Comparison of ENCODE assay signal across 31 cellular contexts in the genomic region with DNA sequence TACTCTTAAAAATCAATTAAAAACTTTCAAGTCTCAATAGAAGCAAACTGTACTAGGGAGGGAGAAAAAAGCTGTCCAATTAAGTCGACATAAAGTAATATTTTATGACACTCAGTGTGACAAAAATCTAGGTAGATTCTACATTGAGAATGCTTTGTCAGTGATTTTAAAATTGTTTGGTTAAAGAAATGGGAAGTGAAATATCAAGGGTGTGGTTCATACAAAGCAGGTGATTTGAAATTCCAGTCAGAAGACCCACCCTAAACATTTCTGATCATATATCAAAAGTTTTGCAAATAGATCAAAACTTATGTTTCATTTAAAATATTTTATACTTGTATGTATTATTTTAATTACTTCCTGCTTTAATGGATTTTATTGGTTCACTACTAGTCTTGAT.
"Had no signal": no experiment of that assay in that cellular context is flagged by ENCODE, and none has a peak within 500 bp of the region (broad histone marks: within the 10 kb centered on the region; RNA-seq: fewer than 3 reads in every experiment).

No MANE protein-coding gene starts in this region.

- H3K4me1 Mint-ChIP-seq: activated CD4-positive, alpha-beta memory T cell treated with anti-CD3 and anti-CD28 coated beads, Interleukin-2, amount 10 ng/mL, durations not matched to agents 7 days and 5 days; activated CD4-positive, alpha-beta T cell treated with anti-CD3 and anti-CD28 coated beads, Interleukin-2, amount 10 ng/mL, durations not matched to agents 7 days and 5 days; activated naive CD4-positive, alpha-beta T cell treated with anti-CD3 and anti-CD28 coated beads, Interleukin-2, amount 10 ng/mL, durations not matched to agents 7 days and 5 days; activated naive CD8-positive, alpha-beta T cell treated with anti-CD3 and anti-CD28 coated beads, Interleukin-2, amount 10 ng/mL, durations not matched to agents 7 days and 5 days; brain; T-helper 17 cell had no signal

- H3K36me3 ChIP-seq: ascending aorta, breast epithelium, cardiac muscle cell, colonic mucosa, esophagus squamous epithelium, gastroesophageal sphincter, heart right ventricle had no signal

- H3K9me3 ChIP-seq: ascending aorta, breast epithelium, colonic mucosa, esophagus squamous epithelium, gastroesophageal sphincter, heart right ventricle had no signal

- H3K4me3 Mint-ChIP-seq: activated CD4-positive, alpha-beta memory T cell treated with anti-CD3 and anti-CD28 coated beads, Interleukin-2, amount 10 ng/mL, durations not matched to agents 7 days and 5 days; activated CD4-positive, alpha-beta T cell treated with anti-CD3 and anti-CD28 coated beads, Interleukin-2, amount 10 ng/mL, durations not matched to agents 7 days and 5 days; activated naive CD4-positive, alpha-beta T cell treated with anti-CD3 and anti-CD28 coated beads, Interleukin-2, amount 10 ng/mL, durations not matched to agents 7 days and 5 days; activated naive CD8-positive, alpha-beta T cell treated with anti-CD3 and anti-CD28 coated beads, Interleukin-2, amount 10 ng/mL, durations not matched to agents 7 days and 5 days; activated T-cell treated with anti-CD3 and anti-CD28 coated beads, Interleukin-2, amount 50 U/mL, for 24 hours; activated T-cell treated with anti-CD3 and anti-CD28 coated beads, Interleukin-2, amount 50 U/mL, for 72 hours; brain; T-helper 17 cell had no signal

- ATAC-seq: activated naive CD4-positive, alpha-beta T cell treated with anti-CD3 and anti-CD28 coated beads, Interleukin-2, amount 50 U/mL, for 72 hours; activated T-cell treated with anti-CD3 and anti-CD28 coated beads, Interleukin-2, amount 50 U/mL, for 72 hours; gastroesophageal sphincter; heart right ventricle; T-helper 17 cell had no signal

- H3K4me1 ChIP-seq: ascending aorta, breast epithelium, colonic mucosa, esophagus squamous epithelium, gastroesophageal sphincter, heart right ventricle had no signal

- H3K27ac Mint-ChIP-seq: activated CD4-positive, alpha-beta memory T cell treated with anti-CD3 and anti-CD28 coated beads, Interleukin-2, amount 10 ng/mL, durations not matched to agents 7 days and 5 days; activated CD4-positive, alpha-beta T cell treated with anti-CD3 and anti-CD28 coated beads, Interleukin-2, amount 10 ng/mL, durations not matched to agents 7 days and 5 days; activated naive CD4-positive, alpha-beta T cell treated with anti-CD3 and anti-CD28 coated beads, Interleukin-2, amount 10 ng/mL, durations not matched to agents 7 days and 5 days; activated naive CD4-positive, alpha-beta T cell treated with anti-CD3 and anti-CD28 coated beads, Interleukin-2, amount 50 U/mL, for 72 hours; activated naive CD8-positive, alpha-beta T cell treated with anti-CD3 and anti-CD28 coated beads, Interleukin-2, amount 10 ng/mL, durations not matched to agents 7 days and 5 days; activated T-cell treated with anti-CD3 and anti-CD28 coated beads, Interleukin-2, amount 50 U/mL, for 24 hours; activated T-cell treated with anti-CD3 and anti-CD28 coated beads, Interleukin-2, amount 50 U/mL, for 72 hours; brain; T-helper 17 cell had no signal

- H3K9me3 Mint-ChIP-seq: activated naive CD4-positive, alpha-beta T cell treated with anti-CD3 and anti-CD28 coated beads, Interleukin-2, amount 10 ng/mL, durations not matched to agents 7 days and 5 days; activated naive CD8-positive, alpha-beta T cell treated with anti-CD3 and anti-CD28 coated beads, Interleukin-2, amount 10 ng/mL, durations not matched to agents 7 days and 5 days had no signal

- FAIRE-seq: endometrium, endothelial cell of umbilical vein had no signal

- H3K27me3 ChIP-seq: ascending aorta, breast epithelium, cardiac muscle cell, colonic mucosa, esophagus squamous epithelium, heart right ventricle had no signal

- H3K27ac ChIP-seq: ascending aorta, breast epithelium, cardiac muscle cell, colonic mucosa, epithelial cell of prostate, esophagus squamous epithelium, gastroesophageal sphincter, heart right ventricle had no signal

- H3K4me3 ChIP-seq: ascending aorta, breast epithelium, cardiac muscle cell, colonic mucosa, esophagus squamous epithelium, gastroesophageal sphincter, heart right ventricle had no signal

- H3K27me3 Mint-ChIP-seq: activated CD4-positive, alpha-beta memory T cell treated with anti-CD3 and anti-CD28 coated beads, Interleukin-2, amount 10 ng/mL, durations not matched to agents 7 days and 5 days; activated CD4-positive, alpha-beta T cell treated with anti-CD3 and anti-CD28 coated beads, Interleukin-2, amount 10 ng/mL, durations not matched to agents 7 days and 5 days; activated naive CD4-positive, alpha-beta T cell treated with anti-CD3 and anti-CD28 coated beads, Interleukin-2, amount 10 ng/mL, durations not matched to agents 7 days and 5 days; activated naive CD8-positive, alpha-beta T cell treated with anti-CD3 and anti-CD28 coated beads, Interleukin-2, amount 10 ng/mL, durations not matched to agents 7 days and 5 days; activated T-cell treated with anti-CD3 and anti-CD28 coated beads, Interleukin-2, amount 50 U/mL, for 24 hours; T-helper 17 cell had no signal

- DNase-seq: activated CD4-positive, alpha-beta memory T cell treated with anti-CD3 and anti-CD28 coated beads, Interleukin-2, amount 10 ng/mL, durations not matched to agents 7 days and 5 days; activated CD4-positive, alpha-beta T cell treated with anti-CD3 and anti-CD28 coated beads for 1 hour; activated CD4-positive, alpha-beta T cell treated with anti-CD3 and anti-CD28 coated beads for 4 hours; activated CD4-positive, alpha-beta T cell treated with anti-CD3 and anti-CD28 coated beads, Interleukin-2, amount 10 ng/mL, durations not matched to agents 7 days and 5 days; activated CD4-positive, alpha-beta T cell treated with anti-CD3 and anti-CD28 coated beads, Interleukin-2, amount 50 U/mL, for 4 hours; activated CD4-positive, CD25-positive, alpha-beta regulatory T cell; activated CD8-positive, alpha-beta memory T cell treated with anti-CD3 and anti-CD28 coated beads, Interleukin-2, amount 50 U/mL, for 48 hours; activated gamma-delta T cell; activated naive CD4-positive, alpha-beta T cell; activated naive CD4-positive, alpha-beta T cell treated with anti-CD3 and anti-CD28 coated beads, Interleukin-2, amount 10 ng/mL, durations not matched to agents 7 days and 5 days; activated naive CD8-positive, alpha-beta T cell treated with anti-CD3 and anti-CD28 coated beads, Interleukin-2, amount 10 ng/mL, durations not matched to agents 7 days and 5 days; activated T-cell treated with anti-CD3 and anti-CD28 coated beads for 4 hours; activated T-cell treated with anti-CD3 and anti-CD28 coated beads, Interleukin-2, amount 50 U/mL, for 24 hours; activated T-cell treated with anti-CD3 and anti-CD28 coated beads, Interleukin-2, amount 50 U/mL, for 72 hours; central memory CD4-positive, alpha-beta T cell; cerebellar nuclear complex; colonic mucosa; effector CD8-positive, alpha-beta T cell; esophagus squamous epithelium; foreskin melanocyte; heart right ventricle; T-helper 17 cell had no signal

- H3K36me3 Mint-ChIP-seq: activated naive CD4-positive, alpha-beta T cell treated with anti-CD3 and anti-CD28 coated beads, Interleukin-2, amount 10 ng/mL, durations not matched to agents 7 days and 5 days; activated naive CD4-positive, alpha-beta T cell treated with anti-CD3 and anti-CD28 coated beads, Interleukin-2, amount 50 U/mL, for 72 hours; activated naive CD8-positive, alpha-beta T cell treated with anti-CD3 and anti-CD28 coated beads, Interleukin-2, amount 10 ng/mL, durations not matched to agents 7 days and 5 days; brain had no signal
